In genomic region chr10:66180651-66181318, GRCh38 we compare ENCODE assay signal across 8 cellular contexts.
A peak's percentile ranks its signal among the peaks of the same experiment; 100 is the strongest.
DNase-seq lines count a peak whose midpoint lies in the region; ATAC-seq and TF ChIP-seq lines count a peak whose summit lies in the region.

No MANE protein-coding gene starts in this region.

- H3K4me3 ChIP-seq in sigmoid colon, result no peak overlapping the region

- no peak overlapping the region for H3K27ac ChIP-seq in sigmoid colon

- ATAC-seq in GM18907 (IDR thresholded peaks at IDR 0.05; ENCODE audit: unreplicated experiment) (peak; percentile 90), HG03060 (IDR thresholded peaks at IDR 0.05; ENCODE audit: low read depth, unreplicated experiment) (peak; percentile 77), left ventricle myocardium superior (peak; percentile 39)

- no peaks in the 10 kb centered on the region for H3K4me1 ChIP-seq in sigmoid colon

- no peaks in the 10 kb centered on the region for H3K27me3 ChIP-seq in sigmoid colon

- TF ChIP-seq CTCF in sigmoid colon (IDR thresholded peaks at IDR 0.05), result peak; percentile 12 to 64 (median 41)

- DNase-seq in D341Med (ENCODE audit: low spot score) (peak; percentile 20), NCI-H2107 (lab: John Stamatoyannopoulos, UW) (peak; percentile 3), amniotic epithelial cell (ENCODE audit: low read depth) (peak; percentile 62), left ventricle myocardium superior (no peak), sigmoid colon (no peak)
- DNase-seq in activated effector memory CD4-positive, alpha-beta T cell treated with Interleukin-2 at 50 U/mL for 16 hours, result no peak

- no peaks in the 10 kb centered on the region for H3K36me3 ChIP-seq in sigmoid colon

- no peak for TF ChIP-seq POLR2A in sigmoid colon (IDR thresholded peaks at IDR 0.05)

- no peaks in the 10 kb centered on the region for H3K9me3 ChIP-seq in sigmoid colon

- intact Hi-C loops in left ventricle myocardium superior (cut with micrococcal nuclease) (no loop called here), sigmoid colon (cut with DNase I) (loop anchor here (5.0 kb wide), 1 partner anchor 1448 kb away; no protein-coding TSS in a partner anchor)

- 39 to 46% methylated on average over 4 of the region's 4 CpGs for WGBS in sigmoid colon, 2 donors

- TF ChIP-seq EP300 in sigmoid colon (IDR thresholded peaks at IDR 0.05), result no peak

Comparison
In these comparisons a context has a peak if more than half of its experiments do, and no peak if none do; other contexts are left out.
1. DNase-seq: peak in D341Med (single experiment), NCI-H2107 (single experiment) and amniotic epithelial cell (single experiment); none in left ventricle myocardium superior (single experiment), sigmoid colon (single experiment) and activated effector memory CD4-positive, alpha-beta T cell treated with Interleukin-2 at 50 U/mL for 16 hours (single experiment).
2. ATAC-seq: peak in every context shown above with its lines; median percentile 90 in GM18907; 77 in HG03060; 39 in left ventricle myocardium superior.